1 cellular context compared by ENCODE assay signal in genomic region chr11:111735262-111736116, GRCh38.
TF ChIP-seq lines count a peak whose summit lies in the region.

No MANE protein-coding gene starts in this region.

TF ChIP-seq in SK-N-SH, 30 proteins besides CTCF, POLR2A, EP300 and RAD21 (continued from another document):
- peak; percentile 78 for TF ChIP-seq PBX3 (IDR thresholded peaks at IDR 0.05)
- TF ChIP-seq FOXM1 (IDR thresholded peaks at IDR 0.05; ENCODE audit: low read depth): no peak
- TF ChIP-seq ELF1 (IDR thresholded peaks at IDR 0.05): peak; percentile 81
- no peak for TF ChIP-seq MEF2A (IDR thresholded peaks at IDR 0.05; ENCODE audit: borderline replicate concordance, low read depth)
- no peak; the same call in 1 of the 2 replicates for TF ChIP-seq GATA2 (CRISPR knock-in tag; IDR thresholded peaks at IDR 0.05)
- peak; percentile 44 for TF ChIP-seq CHD2 (IDR thresholded peaks at IDR 0.05; ENCODE audit: low read length, partially characterized antibody)
- TF ChIP-seq TAF1 (IDR thresholded peaks at IDR 0.05; ENCODE audit: borderline replicate concordance, low read depth, low read length): 0 out of 2 replicates have a peak, but pooled peaks have one; percentile 35
- no peak for TF ChIP-seq EZH2phosphoT487 (IDR thresholded peaks at IDR 0.05; ENCODE audit: borderline replicate concordance, low read depth)
- TF ChIP-seq RXRA (IDR thresholded peaks at IDR 0.05; ENCODE audit: borderline replicate concordance, low read depth): peak; percentile 45; the same call in 1 of the 2 replicates
- TF ChIP-seq RCOR1 (IDR thresholded peaks at IDR 0.05; ENCODE audit: low read length): peak; percentile 46
- TF ChIP-seq MAX (IDR thresholded peaks at IDR 0.05; ENCODE audit: low read depth): no peak; the same call in none of the 2 replicates
- TF ChIP-seq ZBTB33 (IDR thresholded peaks at IDR 0.05; ENCODE audit: borderline replicate concordance, low read depth): 0 out of 2 replicates have a peak, but pooled peaks have one; percentile 38
- peak; percentile 86 for TF ChIP-seq USF1 (IDR thresholded peaks at IDR 0.05; ENCODE audit: borderline replicate concordance, low read depth)
- TF ChIP-seq JUND (IDR thresholded peaks at IDR 0.05): peak; percentile 31; the same call in 1 of the 2 replicates
- peak; percentile 83 for TF ChIP-seq MXI1 (IDR thresholded peaks at IDR 0.05; ENCODE audit: low read depth, low read length)
- TF ChIP-seq IRF3 (IDR thresholded peaks at IDR 0.05; ENCODE audit: low read depth, low read length): no peak
